Comparison of ENCODE assay signal across 18 cellular contexts in the genomic region with DNA sequence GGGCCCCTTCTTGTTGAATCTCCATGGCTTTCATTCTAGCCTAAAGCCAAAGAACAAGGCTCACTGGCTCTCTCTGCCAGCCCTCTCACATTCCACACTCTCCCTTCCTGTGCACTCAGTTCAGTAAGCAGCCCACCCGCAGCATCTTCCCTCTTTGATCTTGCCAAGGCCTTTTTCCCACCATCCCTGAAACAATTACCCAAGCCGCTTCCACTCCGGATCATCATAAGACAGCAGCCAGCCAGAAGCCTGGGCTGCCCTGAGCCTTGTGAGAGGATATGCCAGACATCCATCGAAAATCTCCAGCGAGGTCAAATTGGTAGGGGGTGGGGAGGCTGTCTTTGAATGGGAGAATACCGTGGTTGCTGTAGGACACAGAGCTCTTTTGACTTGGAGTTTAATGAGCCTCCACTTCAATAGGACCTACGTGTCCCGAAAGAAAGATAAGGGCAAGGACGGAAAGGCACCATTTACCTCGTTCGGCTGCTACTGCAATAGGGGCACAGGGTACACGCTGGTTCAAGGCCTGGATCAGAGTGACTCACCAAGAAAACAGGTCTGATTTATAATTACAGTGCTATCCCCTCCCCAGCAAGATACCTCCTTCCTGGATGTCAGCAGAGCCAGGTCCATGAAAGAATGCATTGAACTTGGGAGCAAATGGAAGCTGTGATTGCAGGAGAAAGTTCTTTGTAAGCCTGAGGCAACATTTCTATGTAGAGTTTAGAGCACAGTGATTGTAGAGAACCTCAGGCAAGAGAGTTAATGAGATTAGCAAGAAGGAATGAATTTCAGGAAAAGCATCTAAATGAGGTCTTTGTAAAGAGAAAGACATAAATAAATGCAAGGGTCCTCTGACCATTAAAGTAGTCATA. TPM values are rescaled to one million over a fixed set of nuclear protein-coding genes. Genes with fewer than 3 reads are reported as not detected.
DNase-seq lines count a peak whose midpoint lies in the region; ATAC-seq, FAIRE-seq and TF ChIP-seq lines count a peak whose summit lies in the region.
"Had no signal": no experiment of that assay in that cellular context is flagged by ENCODE, and none has a peak within 500 bp of the region (broad histone marks: within the 10 kb centered on the region; RNA-seq: fewer than 3 reads in every experiment).

No MANE protein-coding gene starts in this region.

- H2AFZ ChIP-seq in neuronal stem cell (ENCODE audit: low read length): peak overlapping the region; percentile 38
- H2AFZ ChIP-seq in smooth muscle cell (ENCODE audit: low read depth): no peak overlapping the region

- ATAC-seq in upper lobe of right lung: no peak

- no peaks in the 10 kb centered on the region for H3K79me1 ChIP-seq in neuronal stem cell (ENCODE audit: low read depth, low read length)

- H3K27ac ChIP-seq in neuronal stem cell (replicated peaks; ENCODE audit: low read length) (no peak overlapping the region), smooth muscle cell (ENCODE audit: low read depth) (peak overlapping the region; percentile 55), small intestine (ENCODE audit: low read depth in 1 of 2, low read length in 1 of 2) (no peak overlapping the region), upper lobe of right lung (no peak overlapping the region)
- H3K27ac ChIP-seq: C4-2B had no signal

- H3K4ac ChIP-seq in neuronal stem cell (ENCODE audit: low read length): no peak overlapping the region

- H3K9ac ChIP-seq in NT2/D1 (ENCODE audit: insufficient read length, low read depth): no peak overlapping the region
- H3K9ac ChIP-seq in neuronal stem cell (ENCODE audit: low read depth, low read length, poor library complexity): no peak overlapping the region
- H3K9ac ChIP-seq in smooth muscle cell (ENCODE audit: low read depth): no peak overlapping the region

- H3K27me3 ChIP-seq in NT2/D1 (ENCODE audit: insufficient read depth, insufficient read length): no peaks in the 10 kb centered on the region
- peaks cover 0 to 3% (median 0%) of the 10 kb centered on the region in 3 experiments for H3K27me3 ChIP-seq in neuronal stem cell (ENCODE audit: control insufficient read depth in 3 of 3, insufficient read depth in 3 of 3, low read depth in 1 of 3, low read length in 3 of 3)
- H3K27me3 ChIP-seq in smooth muscle cell (ENCODE audit: low read depth): no peaks in the 10 kb centered on the region
- no peaks in the 10 kb centered on the region for H3K27me3 ChIP-seq in small intestine (ENCODE audit: control insufficient read depth in 2 of 2, insufficient read depth in 2 of 2, low read length in 2 of 2)
- no peaks in the 10 kb centered on the region for H3K27me3 ChIP-seq in upper lobe of right lung

- TF ChIP-seq CTCF in smooth muscle cell (IDR thresholded peaks at IDR 0.05; ENCODE audit: borderline replicate concordance, insufficient read depth, poor library complexity, severe bottlenecking) (no peak), upper lobe of right lung (IDR thresholded peaks at IDR 0.05) (no peak)

- H3K23ac ChIP-seq in neuronal stem cell (ENCODE audit: low read depth, low read length, poor library complexity): no peak overlapping the region

- no peak overlapping the region for H2BK120ac ChIP-seq in neuronal stem cell (ENCODE audit: low read depth, low read length)

- no CpG with 5 or more reads among the region's 12 CpGs for WGBS in neuronal stem cell (ENCODE audit: extremely low coverage in 2 of 2, insufficient read length in 2 of 2, insufficient replicate concordance in 1 of 2), 2 donors
- WGBS in smooth muscle cell (ENCODE audit: low lambda C conversion rate): 44% methylated on average over 12 of the region's 12 CpGs
- WGBS in small intestine, 3 donors: 82 to 93% (median 87%) methylated on average over 12 of the region's 12 CpGs

- no peak overlapping the region for H4K8ac ChIP-seq in neuronal stem cell (ENCODE audit: low read depth, low read length)

- no peak overlapping the region for H3K18ac ChIP-seq in neuronal stem cell (ENCODE audit: low read length)

- DNase-seq in NT2/D1 (ENCODE audit: low read depth, low spot score): peak; percentile 11
- peak; percentile 21 for DNase-seq in epidermal melanocyte (ENCODE audit: insufficient read length, low spot score)
- peak; percentile 1 for DNase-seq in neuronal stem cell (ENCODE audit: low spot score)
- no peak for DNase-seq in smooth muscle cell (lab: John Stamatoyannopoulos, UW; ENCODE audit: unreplicated experiment)
- DNase-seq in posterior cingulate gyrus: no peak
- no peak for DNase-seq in small intestine
- DNase-seq in upper lobe of right lung: no peak
- DNase-seq: COR-L47; NCI-H1105 treated with DMSO at 0.1 percent for 48 hours; NCI-H1694 treated with DMSO at 0.1 percent for 48 hours; NCI-H2171; NCI-H446 treated with DMSO at 0.1 percent for 48 hours; NK-92 treated with Interleukin-12 subunit alpha and Interleukin-12 subunit beta, amount 100 ng/mL, for 24 hours; OCI-M1; RPMI8226; SIG-M5 had no signal

- H2BK5ac ChIP-seq in neuronal stem cell (ENCODE audit: low read length): no peak overlapping the region

- H4K20me1 ChIP-seq in smooth muscle cell (ENCODE audit: low read depth): no peaks in the 10 kb centered on the region

- no peak overlapping the region for H2BK12ac ChIP-seq in neuronal stem cell (ENCODE audit: low read length)

- H3K4me1 ChIP-seq in NT2/D1 (ENCODE audit: insufficient read depth, insufficient read length) (no peaks in the 10 kb centered on the region), neuronal stem cell (ENCODE audit: control insufficient read depth in 2 of 2, insufficient read depth in 1 of 2, low read depth in 1 of 2, low read length in 2 of 2) (peaks cover 2 to 6% of the 10 kb centered on the region in 2 donors), smooth muscle cell (ENCODE audit: low read depth) (peaks cover 11% of the 10 kb centered on the region), small intestine (ENCODE audit: control insufficient read depth in 2 of 2, insufficient read depth in 1 of 2, low read depth in 1 of 2, low read length in 1 of 2) (no peaks in the 10 kb centered on the region), upper lobe of right lung (no peaks in the 10 kb centered on the region)

- H3K9me3 ChIP-seq in NT2/D1 (ENCODE audit: insufficient read depth, low read length) (peaks cover 11% of the 10 kb centered on the region; the same call in 1 of the 2 replicates), neuronal stem cell (replicated peaks in 1 of 2; ENCODE audit: control insufficient read depth in 2 of 2, insufficient read depth in 1 of 2, low read depth in 1 of 2, low read length in 2 of 2) (no peaks in the 10 kb centered on the region), smooth muscle cell (replicated peaks; ENCODE audit: low read depth) (no peaks in the 10 kb centered on the region), small intestine (ENCODE audit: control insufficient read depth, low read depth) (no peaks in the 10 kb centered on the region), upper lobe of right lung (no peaks in the 10 kb centered on the region)

- no peak overlapping the region for H3K14ac ChIP-seq in neuronal stem cell (ENCODE audit: low read length)

- no peak overlapping the region for H4K91ac ChIP-seq in neuronal stem cell (ENCODE audit: low read depth, low read length, poor library complexity)

- H3K4me2 ChIP-seq in neuronal stem cell (ENCODE audit: insufficient read depth, low read length, poor library complexity, severe bottlenecking) (peak overlapping the region; percentile 11), smooth muscle cell (no peak overlapping the region)

- intact Hi-C loops in posterior cingulate gyrus (cut with DNase I) (no loop called here), upper lobe of right lung (cut with DNase I) (no loop called here)

- no peak overlapping the region for H3K4me3 ChIP-seq in NT2/D1 (ENCODE audit: insufficient read length, low read depth)
- H3K4me3 ChIP-seq in neuronal stem cell (ENCODE audit: low read length in 2 of 2): no peak overlapping the region
- H3K4me3 ChIP-seq in smooth muscle cell: no peak overlapping the region
- H3K4me3 ChIP-seq in small intestine (ENCODE audit: low read depth in 1 of 2, low read length in 2 of 2): no peak overlapping the region
- no peak overlapping the region for H3K4me3 ChIP-seq in upper lobe of right lung

- FAIRE-seq in small intestine (lab: Jason Lieb, UNC): no peak
- FAIRE-seq: HTR-8/SVneo had no signal

- H3K36me3 ChIP-seq in NT2/D1 (ENCODE audit: insufficient read depth, insufficient read length, low read length): peaks cover 6% of the 10 kb centered on the region
- peaks cover 0 to 9% of the 10 kb centered on the region in 2 donors for H3K36me3 ChIP-seq in neuronal stem cell (replicated peaks in 1 of 2; ENCODE audit: control insufficient read depth in 2 of 2, insufficient read depth in 2 of 2, low read length in 2 of 2)
- H3K36me3 ChIP-seq in smooth muscle cell (ENCODE audit: low read depth): peaks cover 16% of the 10 kb centered on the region
- H3K36me3 ChIP-seq in small intestine (ENCODE audit: control insufficient read depth in 2 of 2, insufficient read depth in 2 of 2, low read length in 2 of 2): no peaks in the 10 kb centered on the region
- H3K36me3 ChIP-seq in upper lobe of right lung: no peaks in the 10 kb centered on the region

- no peak overlapping the region for H2BK15ac ChIP-seq in neuronal stem cell (ENCODE audit: low read length)

- no peaks in the 10 kb centered on the region for H3K79me2 ChIP-seq in smooth muscle cell (ENCODE audit: low read depth)

- no peaks in the 10 kb centered on the region for H3F3A ChIP-seq in smooth muscle cell (ENCODE audit: low read depth)

- H2AK5ac ChIP-seq in neuronal stem cell (ENCODE audit: low read depth, low read length): no peak overlapping the region

RNA-seq across cellular contexts. Expression of a gene that starts 39.5 kb away (rescaled TPM):
- 3.0 TPM for polyA plus RNA-seq in neuronal stem cell (2013, experiment 1 of 2)
- 3.3 TPM for polyA plus RNA-seq in neuronal stem cell (2013, experiment 2 of 2)
- total RNA-seq in smooth muscle cell: 56.9 and 66.6 TPM in 2 replicates
- 10.0 and 37.9 TPM in 2 replicates for polyA plus RNA-seq in smooth muscle cell
- 1 to 10 TPM; 2.4 to 5.4 (median 3.8) TPM for polyA plus RNA-seq in small intestine
- total RNA-seq in upper lobe of right lung: 14.7 TPM

Comparison
In these comparisons a context has a peak if more than half of its experiments do, and no peak if none do; other contexts are left out.
1. DNase-seq: peak in NT2/D1 (single experiment), epidermal melanocyte (single experiment) and neuronal stem cell (single experiment); none in smooth muscle cell (single experiment), posterior cingulate gyrus (0 of 10), small intestine (single experiment) and upper lobe of right lung (single experiment).